ENCODE assay signal across 9 cellular contexts in the genomic region with DNA sequence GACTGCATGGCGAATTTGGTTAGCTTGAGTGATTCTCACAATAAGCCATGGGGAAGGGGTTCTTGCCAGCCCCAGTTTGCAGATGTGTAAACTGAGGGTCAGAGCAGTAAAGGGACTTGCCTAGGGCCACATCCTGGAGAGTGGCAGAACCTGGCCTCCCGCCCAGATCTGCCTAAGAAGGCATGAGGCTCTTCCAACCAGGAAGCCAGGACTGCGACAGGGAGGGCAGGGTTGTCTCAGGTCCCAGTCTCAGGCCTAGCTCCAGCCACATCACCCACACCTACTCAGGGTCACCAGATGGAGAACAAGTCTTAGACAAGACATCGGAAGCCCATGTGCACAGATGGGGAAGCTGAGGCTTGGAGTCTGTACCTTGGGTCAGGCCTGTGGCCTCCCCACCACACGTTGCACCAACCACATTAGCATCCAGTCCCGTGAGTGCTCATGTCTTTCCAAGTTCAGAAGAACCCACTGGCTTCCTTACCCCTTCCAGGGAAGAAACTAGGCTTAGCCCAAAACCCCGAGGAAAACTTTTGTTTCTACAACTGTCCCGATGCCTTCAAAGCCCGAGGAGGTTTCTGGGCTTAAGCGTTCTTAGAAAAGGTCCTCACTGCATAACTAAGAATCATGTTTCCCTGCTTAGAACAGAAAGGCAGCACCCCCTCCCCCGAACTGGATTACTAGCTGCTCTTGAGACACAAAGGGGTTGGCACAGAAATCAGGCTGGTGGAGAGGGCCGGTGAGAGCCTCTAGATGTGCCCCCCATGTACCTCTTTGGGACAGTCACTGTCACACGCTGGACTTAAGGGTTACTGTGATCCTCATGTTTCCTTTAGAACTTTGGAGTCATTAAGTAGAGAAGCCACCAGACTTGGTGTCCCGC.
DNase-seq lines count a peak whose midpoint lies in the region; ATAC-seq and TF ChIP-seq lines count a peak whose summit lies in the region.
"Had no signal": no experiment of that assay in that cellular context is flagged by ENCODE, and none has a peak within 500 bp of the region (broad histone marks: within the 10 kb centered on the region; RNA-seq: fewer than 3 reads in every experiment).

No MANE protein-coding gene starts in this region.

- H3K9me3 ChIP-seq in OCI-LY3 (ENCODE audit: insufficient read depth, low read length): no peaks in the 10 kb centered on the region

- peaks cover 62% of the 10 kb centered on the region for H3K4me1 ChIP-seq in OCI-LY3 (ENCODE audit: low read length)
- H3K4me1 ChIP-seq in rectal smooth muscle tissue (ENCODE audit: control insufficient read depth, insufficient read depth, low read length): no peaks in the 10 kb centered on the region

- no peak for DNase-seq in effector memory CD8-positive, alpha-beta T cell
- DNase-seq in NCI-H1048 (lab: John Stamatoyannopoulos, UW): no peak
- DNase-seq in central memory CD4-positive, alpha-beta T cell: no peak
- DNase-seq in kidney tubule cell (ENCODE audit: low spot score): no peak

- H3K4me3 ChIP-seq in GM12875 (ENCODE audit: low read depth, low read length) (peak overlapping the region; percentile 58), OCI-LY3 (ENCODE audit: low read length) (peak overlapping the region; percentile 85), rectal smooth muscle tissue (ENCODE audit: low read length) (peak overlapping the region; percentile 60)

- H3K27ac ChIP-seq in OCI-LY3 (ENCODE audit: low read length): peak overlapping the region; percentile 86
- H3K27ac ChIP-seq in rectal smooth muscle tissue (ENCODE audit: low read depth, low read length): no peak overlapping the region
- H3K27ac ChIP-seq: KMS-11 had no signal

- peak overlapping the region; percentile 97 for H3K4me2 ChIP-seq in OCI-LY3 (ENCODE audit: low read length)
- H3K4me2 ChIP-seq: KMS-11 had no signal

- no peaks in the 10 kb centered on the region for H4K20me1 ChIP-seq in OCI-LY3 (ENCODE audit: insufficient read depth, low read length)

- peak overlapping the region; percentile 97 for H3K4me3 Mint-ChIP-seq in effector memory CD8-positive, alpha-beta T cell

- H2AFZ ChIP-seq in OCI-LY3 (ENCODE audit: low read depth, low read length): peak overlapping the region; percentile 3; the same call in 1 of the 2 replicates

- no peaks in the 10 kb centered on the region for H3K27me3 Mint-ChIP-seq in effector memory CD8-positive, alpha-beta T cell

- H3K36me3 ChIP-seq in OCI-LY3 (replicated peaks; ENCODE audit: low read depth, low read length): peaks cover 9% of the 10 kb centered on the region
- no peaks in the 10 kb centered on the region for H3K36me3 ChIP-seq in rectal smooth muscle tissue (ENCODE audit: control insufficient read depth, insufficient read depth, low read length)

- no peak for ATAC-seq in effector memory CD8-positive, alpha-beta T cell (replicated peaks)
- ATAC-seq in GM18861 (IDR thresholded peaks at IDR 0.05; ENCODE audit: unreplicated experiment): no peak

- H3K27ac Mint-ChIP-seq in effector memory CD8-positive, alpha-beta T cell: peak overlapping the region; percentile 98

- peaks cover 49 to 52% of the 10 kb centered on the region in 2 donors for H3K4me1 Mint-ChIP-seq in effector memory CD8-positive, alpha-beta T cell (ENCODE audit: low read depth in 2 of 2)

- H3K36me3 Mint-ChIP-seq in effector memory CD8-positive, alpha-beta T cell (ENCODE audit: insufficient read depth): peaks cover 62% of the 10 kb centered on the region

- no peak for TF ChIP-seq CTCF in GM12875 (IDR thresholded peaks at IDR 0.05; ENCODE audit: borderline replicate concordance, insufficient read depth, low read depth, low read length)
- TF ChIP-seq CTCF in OCI-LY3 (IDR thresholded peaks at IDR 0.05; ENCODE audit: low read depth, low read length): no peak

- no peaks in the 10 kb centered on the region for H3K9me3 Mint-ChIP-seq in effector memory CD8-positive, alpha-beta T cell

- no peaks in the 10 kb centered on the region for H3K27me3 ChIP-seq in OCI-LY3 (ENCODE audit: low read depth, low read length)
- H3K27me3 ChIP-seq in rectal smooth muscle tissue (ENCODE audit: control insufficient read depth, insufficient read depth, low read length): peaks cover 4% of the 10 kb centered on the region

- peaks cover 76% of the 10 kb centered on the region for H3K79me2 ChIP-seq in OCI-LY3 (ENCODE audit: low read length)

- H3K9ac ChIP-seq in OCI-LY3 (ENCODE audit: low read length): peak overlapping the region; percentile 97
- peak overlapping the region; percentile 7 for H3K9ac ChIP-seq in rectal smooth muscle tissue (ENCODE audit: low read length)
- H3K9ac ChIP-seq: KMS-11 had no signal
